ENCODE assay signal across 14 cellular contexts in genomic region chr18:703660-704018, GRCh38. TPM values are rescaled to one million over a fixed set of nuclear protein-coding genes. Genes with fewer than 3 reads are reported as not detected.
DNase-seq lines count a peak whose midpoint lies in the region; ATAC-seq and TF ChIP-seq lines count a peak whose summit lies in the region.
"Had no signal": no experiment of that assay in that cellular context is flagged by ENCODE, and none has a peak within 500 bp of the region (broad histone marks: within the 10 kb centered on the region; RNA-seq: fewer than 3 reads in every experiment).

No MANE protein-coding gene starts in this region.

- peaks cover 23% of the 10 kb centered on the region for H3K4me1 ChIP-seq in SJSA1 (replicated peaks)
- peaks cover 5 to 49% (median 17%) of the 10 kb centered on the region in 3 donors for H3K4me1 ChIP-seq in esophagus squamous epithelium
- H3K4me1 ChIP-seq in smooth muscle cell (ENCODE audit: low read depth) = peaks cover 4% of the 10 kb centered on the region
- no peaks in the 10 kb centered on the region for H3K4me1 ChIP-seq in mucosa of descending colon (ENCODE audit: low read depth)
- H3K4me1 ChIP-seq: SJCRH30 had no signal

- H3K27ac ChIP-seq in SJSA1 (peak overlapping the region; percentile 78), esophagus squamous epithelium (peak overlapping the region; percentile 62 to 78 (median 71)), smooth muscle cell (ENCODE audit: low read depth) (peak overlapping the region; percentile 97)
- H3K27ac ChIP-seq: lower lobe of right lung, SJCRH30, VCaP had no signal

- H3F3A ChIP-seq in smooth muscle cell (ENCODE audit: low read depth) = peaks cover 7% of the 10 kb centered on the region

- DNase-seq in activated CD8-positive, alpha-beta memory T cell treated with anti-CD3 and anti-CD28 coated beads, Interleukin-2, amount 50 U/mL, for 48 hours = peak; percentile 34
- no peak for DNase-seq in activated CD8-positive, alpha-beta memory T cell treated with anti-CD3 and anti-CD28 coated beads, Interleukin-2, amount 50 U/mL, for 4 hours
- DNase-seq in SJSA1 (ENCODE audit: low read depth in 1 of 2, low spot score in 2 of 2) (no peak), esophagus squamous epithelium (lab: John Stamatoyannopoulos, UW) (no peak), smooth muscle cell (lab: John Stamatoyannopoulos, UW; ENCODE audit: unreplicated experiment) (no peak), dermis blood vessel endothelial cell (no peak), mucosa of descending colon (no peak)
- DNase-seq: DMS153, lower lobe of right lung, NCI-H748 treated with DMSO at 0.1 percent for 48 hours, occipital lobe, SJCRH30 had no signal

- no peak overlapping the region for H3K9ac ChIP-seq in smooth muscle cell (ENCODE audit: low read depth)

- H3K27me3 ChIP-seq in SJSA1 (replicated peaks) (no peaks in the 10 kb centered on the region), esophagus squamous epithelium (no peaks in the 10 kb centered on the region), smooth muscle cell (ENCODE audit: low read depth) (no peaks in the 10 kb centered on the region)
- H3K27me3 ChIP-seq: SJCRH30 had no signal

- no peaks in the 10 kb centered on the region for H3K9me3 ChIP-seq in SJSA1 (replicated peaks)
- H3K9me3 ChIP-seq in esophagus squamous epithelium = no peaks in the 10 kb centered on the region
- no peaks in the 10 kb centered on the region for H3K9me3 ChIP-seq in smooth muscle cell (replicated peaks; ENCODE audit: low read depth)
- H3K9me3 ChIP-seq in mucosa of descending colon = no peaks in the 10 kb centered on the region
- H3K9me3 ChIP-seq: lower lobe of right lung, SJCRH30 had no signal

- H3K79me2 ChIP-seq in smooth muscle cell (ENCODE audit: low read depth) = no peaks in the 10 kb centered on the region

- WGBS in esophagus squamous epithelium, 2 donors = 65 to 66% methylated on average over 4 to 5 of the region's 5 CpGs
- 60% methylated on average over 5 of the region's 5 CpGs for WGBS in smooth muscle cell (ENCODE audit: low lambda C conversion rate)

- TF ChIP-seq CTCF in esophagus squamous epithelium (IDR thresholded peaks at IDR 0.05) (no peak), smooth muscle cell (IDR thresholded peaks at IDR 0.05; ENCODE audit: borderline replicate concordance, insufficient read depth, poor library complexity, severe bottlenecking) (no peak), mucosa of descending colon (IDR thresholded peaks at IDR 0.05) (no peak)

- H3K36me3 ChIP-seq in SJSA1 = peaks cover 21% of the 10 kb centered on the region
- H3K36me3 ChIP-seq in esophagus squamous epithelium = peaks cover 0 to 48% (median 0%) of the 10 kb centered on the region in 3 donors
- no peaks in the 10 kb centered on the region for H3K36me3 ChIP-seq in smooth muscle cell (ENCODE audit: low read depth)
- no peaks in the 10 kb centered on the region for H3K36me3 ChIP-seq in mucosa of descending colon (ENCODE audit: low read depth)
- H3K36me3 ChIP-seq: SJCRH30 had no signal

- intact Hi-C loops in esophagus squamous epithelium (cut with DNase I) (no loop called here), mucosa of descending colon (cut with DNase I, micrococcal nuclease) (no loop called here)

- no peak for TF ChIP-seq POLR2A in esophagus squamous epithelium (IDR thresholded peaks at IDR 0.05)

- no peaks in the 10 kb centered on the region for H4K20me1 ChIP-seq in smooth muscle cell (ENCODE audit: low read depth)

- H2AFZ ChIP-seq in smooth muscle cell (ENCODE audit: low read depth) = no peak overlapping the region

- no peak overlapping the region for H3K4me3 ChIP-seq in SJSA1
- no peak overlapping the region for H3K4me3 ChIP-seq in esophagus squamous epithelium
- H3K4me3 ChIP-seq in smooth muscle cell = no peak overlapping the region
- no peak overlapping the region for H3K4me3 ChIP-seq in mucosa of descending colon
- H3K4me3 ChIP-seq: lower lobe of right lung, SJCRH30 had no signal

- peak overlapping the region; percentile 69 for H3K4me2 ChIP-seq in smooth muscle cell

- ATAC-seq in GM18867 (IDR thresholded peaks at IDR 0.05; ENCODE audit: unreplicated experiment) = no peak
- ATAC-seq in mucosa of descending colon = no peak

RNA-seq across cellular contexts. Expression of gene ENOSF1, which starts 8.8 kb away (rescaled TPM):
- 29.8 and 54.1 TPM in 2 replicates for total RNA-seq in SJSA1 (2014; rRNA removed; shearing (Covaris generic))
- total RNA-seq in esophagus squamous epithelium (10 to 100 TPM; 31.7 to 63.7 (median 47.1) TPM), smooth muscle cell (12.4 and 17.7 TPM in 2 replicates), dermis blood vessel endothelial cell (24.5 and 30.1 TPM in 2 replicates), mucosa of descending colon (100 to 1,000 TPM in 1 of 3 donors, 10 to 100 TPM in 2; 72.0 to 132 (median 95.2) TPM)
- 6.6 and 14.4 TPM in 2 replicates for polyA plus RNA-seq in smooth muscle cell

RNA-seq across cellular contexts. Expression of gene TYMS, which starts 46.2 kb away (rescaled TPM):
- 113 and 123 TPM in 2 replicates for total RNA-seq in SJSA1 (2014; rRNA removed; shearing (Covaris generic))
- total RNA-seq in esophagus squamous epithelium = 10 to 100 TPM in 3 of 4 donors, 1 to 10 TPM in 1; 6.7 to 29.6 (median 21.3) TPM
- total RNA-seq in smooth muscle cell = 26.9 and 29.1 TPM in 2 replicates
- polyA plus RNA-seq in smooth muscle cell = 77.7 and 85.3 TPM in 2 replicates
- 22.6 and 132 TPM in 2 replicates for total RNA-seq in dermis blood vessel endothelial cell
- total RNA-seq in mucosa of descending colon = 10 to 100 TPM in 2 of 3 donors, 1 to 10 TPM in 1; 7.2 to 42.1 (median 16.3) TPM
